ENCODE assay signal across 11 cellular contexts in the genomic region with DNA sequence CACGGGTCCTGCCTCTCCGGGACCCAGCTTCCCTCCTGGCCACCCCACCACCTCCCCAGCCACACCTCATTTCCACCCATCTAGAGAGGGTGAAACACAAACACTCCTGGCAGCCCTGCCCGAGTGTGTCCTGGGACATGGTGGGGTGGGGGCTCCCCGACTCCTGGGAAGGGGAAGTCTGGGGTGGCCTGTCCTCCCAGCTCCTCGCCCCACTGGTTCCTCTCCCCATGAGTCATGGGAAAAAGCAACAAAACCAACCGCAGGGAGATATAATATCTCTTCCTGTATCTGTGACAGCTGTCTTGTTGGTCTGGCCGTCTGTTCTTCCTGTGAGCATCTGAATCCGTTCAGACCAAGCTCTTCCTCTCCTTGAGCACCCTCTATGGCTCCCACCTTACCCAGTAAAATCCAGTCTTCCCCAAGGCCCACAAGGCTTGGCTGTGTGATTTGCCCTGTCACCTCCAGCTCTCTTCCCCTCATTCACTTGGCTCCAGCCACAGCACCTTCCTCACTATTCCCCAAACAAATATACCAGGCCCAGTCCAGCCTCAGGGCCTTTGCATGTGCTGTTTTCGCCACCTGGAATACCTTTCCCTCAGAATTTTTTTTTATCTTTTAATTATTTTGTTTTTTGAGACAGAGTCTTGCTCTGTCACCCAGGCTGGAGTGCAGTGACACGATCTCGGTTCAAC. TPM values are rescaled to one million over a fixed set of nuclear protein-coding genes. Genes with fewer than 3 reads are reported as not detected.
DNase-seq lines count a peak whose midpoint lies in the region; ATAC-seq and TF ChIP-seq lines count a peak whose summit lies in the region.
"Not testable (repeated sequence)": the region's sequence is repeated elsewhere in the genome, so short reads cannot be mapped to it uniquely, and the experiment has no call there.
"Had no signal": no experiment of that assay in that cellular context is flagged by ENCODE, and none has a peak within 500 bp of the region (broad histone marks: within the 10 kb centered on the region; RNA-seq: fewer than 3 reads in every experiment).

No MANE protein-coding gene starts in this region.

- ATAC-seq in GM18505 (IDR thresholded peaks at IDR 0.05; ENCODE audit: unreplicated experiment): peak; percentile 40
- peak; percentile 41 for ATAC-seq in HG03442 (IDR thresholded peaks at IDR 0.05; ENCODE audit: unreplicated experiment)
- ATAC-seq in right lobe of liver: peak; percentile 64 to 73 (median 69)

- not testable (repeated sequence) for H4K20me1 ChIP-seq in PC-9 (ENCODE audit: insufficient read depth)

- not testable (repeated sequence) for TF ChIP-seq CTCF in PC-9 (conservative IDR thresholded peaks at IDR 0.05); right lobe of liver (IDR thresholded peaks at IDR 0.05); sigmoid colon (IDR thresholded peaks at IDR 0.05)

- BruUV-seq in PC-9 (replicated peaks; lab: Mats Ljungman, UMichigan): not testable (repeated sequence)

- POLR2A ChIA-PET in PC-9 (lab: Charles Lee; ENCODE audit: unreplicated experiment): not testable (repeated sequence)

- not testable (repeated sequence) for H3K79me2 ChIP-seq in PC-9 (ENCODE audit: low read depth)

- peak overlapping the region; percentile 49; the same call in 1 of the 2 replicates for H3K27ac ChIP-seq in PC-9
- peak overlapping the region in 1 of 3 donors; percentile 18 for H3K27ac ChIP-seq in right lobe of liver
- H3K27ac ChIP-seq in sigmoid colon: peak overlapping the region in 2 of 4 donors; percentile 25 to 38

- not testable (repeated sequence) for H3K36me3 ChIP-seq in PC-9 (ENCODE audit: low read depth); right lobe of liver; sigmoid colon

- not testable (repeated sequence) for H3K27me3 ChIP-seq in PC-9 (ENCODE audit: insufficient read depth, low read depth); right lobe of liver
- H3K27me3 ChIP-seq in sigmoid colon: peaks cover 4 to 18% (median 6%) of the 10 kb centered on the region in 3 donors

- H3K4me2 ChIP-seq in PC-9: peak overlapping the region; percentile 53; the same call in 1 of the 2 replicates

- CTCF ChIA-PET in PC-9 (lab: Charles Lee): interaction anchor here (0.5 to 0.6 kb wide), 2 partner anchors 211 to 408 kb away, joined by 3 to 4 read pairs; no protein-coding TSS in a partner anchor

- not testable (repeated sequence) for H3K4me3 ChIP-seq in PC-9, right lobe of liver, sigmoid colon

- not testable (repeated sequence) for H3K4me1 ChIP-seq in PC-9 (replicated peaks; ENCODE audit: insufficient read depth); right lobe of liver; sigmoid colon

- H3K9me2 ChIP-seq in PC-9 (ENCODE audit: insufficient read depth): not testable (repeated sequence)

- TF ChIP-seq POLR2A in GM18505 (IDR thresholded peaks at IDR 0.05; ENCODE audit: borderline replicate concordance, extremely low read depth, insufficient read depth, insufficient read length); right lobe of liver (IDR thresholded peaks at IDR 0.05); sigmoid colon (IDR thresholded peaks at IDR 0.05): not testable (repeated sequence)
- TF ChIP-seq POLR2A in erythroblast (IDR thresholded peaks at IDR 0.05; ENCODE audit: low read length): peak; percentile 48

- intact Hi-C loops in PC-9 (cut with micrococcal nuclease; ENCODE audit: unreplicated experiment); right lobe of liver (cut with DNase I); sigmoid colon (cut with DNase I): not testable (repeated sequence)

- 0 out of 2 replicates have a peak overlapping the region, but pooled peaks have one; percentile 36 for H2AFZ ChIP-seq in PC-9

- DNase-seq in A172 (ENCODE audit: low spot score): peak; percentile 90
- peak; percentile 42 to 78 for DNase-seq in PC-9
- peak; percentile 49 for DNase-seq in activated CD8-positive, alpha-beta memory T cell treated with anti-CD3 and anti-CD28 coated beads for 24 hours
- peak; percentile 31 to 63 for DNase-seq in erythroblast (lab: John Stamatoyannopoulos, UW)
- peak in 2 of 3 donors; percentile 54 to 65 for DNase-seq in right lobe of liver
- peak; percentile 75 for DNase-seq in sigmoid colon

- H3F3A ChIP-seq in PC-9 (ENCODE audit: insufficient read depth, low read depth): not testable (repeated sequence)

- not testable (repeated sequence) for H3K9me3 ChIP-seq in PC-9 (ENCODE audit: insufficient read depth, low read depth); right lobe of liver; sigmoid colon

- not testable (repeated sequence) for TF ChIP-seq EP300 in sigmoid colon (IDR thresholded peaks at IDR 0.05)

- WGBS in right lobe of liver (ENCODE audit: insufficient coverage, low coverage, low lambda C conversion rate, missing lambda C conversion rate): 46% methylated on average over 6 of the region's 11 CpGs
- 40 to 45% methylated on average over 9 of the region's 11 CpGs for WGBS in sigmoid colon, 2 donors

RNA-seq across cellular contexts. Expression of a gene that starts 6.9 kb away (rescaled TPM):
- 0.02 and 0.10 TPM in 2 replicates for total RNA-seq in A172 (2014; rRNA removed; shearing (Covaris generic))
- total RNA-seq in PC-9 (2021) (0.25 and 0.26 TPM in 2 replicates), right lobe of liver (1 to 10 TPM; 1.6 to 5.7 (median 1.9) TPM), sigmoid colon (1 to 10 TPM in 2 of 4 donors, under 1 TPM in 2; 0.49 to 2.0 (median 1.2) TPM)
- 1 to 10 TPM; 1.8 to 3.6 (median 2.8) TPM for polyA plus RNA-seq in sigmoid colon
- total RNA-seq: H7 had no signal

RNA-seq across cellular contexts. Expression of a gene that starts 49.7 kb away (rescaled TPM):
- not detected in 2 replicates for total RNA-seq in A172 (2014; rRNA removed; shearing (Covaris generic))
- total RNA-seq in PC-9 (2021) (not detected in 2 replicates), right lobe of liver (not detected), sigmoid colon (not detected)
- polyA plus RNA-seq in sigmoid colon: not detected
- total RNA-seq: H7, NCI-H460 had no signal
- polyA plus RNA-seq: SK-N-SH had no signal

RNA-seq across cellular contexts. Expression of a gene that starts 49.7 kb away (rescaled TPM):
- total RNA-seq in A172 (2014; rRNA removed; shearing (Covaris generic)): not detected in 2 replicates
- not detected in 2 replicates for total RNA-seq in PC-9 (2021)
- under 1 TPM in 1 of 6 experiments, not detected in 5; 0.02 TPM for total RNA-seq in right lobe of liver
- under 1 TPM in 2 of 4 donors, not detected in 2; under 0.01 TPM for total RNA-seq in sigmoid colon
- polyA plus RNA-seq in sigmoid colon: under 1 TPM in 1 of 3 donors, not detected in 2; under 0.01 TPM
- total RNA-seq: H7, NCI-H460 had no signal
- polyA plus RNA-seq: SK-N-SH had no signal
